1 cellular context compared by ENCODE assay signal in the genomic region with DNA sequence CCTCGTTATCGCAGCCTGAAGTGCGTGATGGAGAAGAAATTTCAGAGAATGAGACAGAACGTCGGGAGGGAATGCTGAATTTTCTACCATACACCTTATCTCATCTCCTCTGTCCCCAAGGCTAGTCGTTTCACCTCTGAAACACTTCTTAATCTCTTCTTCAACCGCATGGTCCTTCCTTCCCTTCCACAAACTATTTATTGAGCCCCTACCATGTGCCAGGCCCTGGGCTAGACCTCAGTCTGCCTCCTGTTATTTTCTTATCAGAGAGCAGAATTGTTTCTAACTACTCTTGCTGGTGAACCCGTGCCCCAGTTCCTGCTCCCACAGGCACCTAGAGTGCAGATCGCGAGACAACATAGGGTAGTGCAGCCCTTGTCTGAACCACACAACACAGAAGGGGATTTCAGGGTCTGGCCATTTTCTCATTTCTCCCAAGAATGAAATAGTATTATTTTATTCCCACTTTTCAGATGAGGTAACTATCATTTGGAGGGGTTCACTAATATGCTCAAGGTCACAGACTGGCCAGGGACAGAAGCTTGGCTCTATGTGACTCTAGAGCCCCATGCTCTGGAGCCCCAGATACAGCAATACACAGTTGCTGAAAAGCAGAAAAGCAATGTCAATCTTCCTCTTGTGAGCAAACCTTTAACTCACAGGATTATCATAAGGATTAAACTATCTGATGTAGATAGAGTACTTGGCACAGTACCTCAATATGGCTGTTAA.
A peak's percentile ranks its signal among the peaks of the same experiment; 100 is the strongest.
TF ChIP-seq lines count a peak whose summit lies in the region.

No MANE protein-coding gene starts in this region.

TF ChIP-seq in HepG2, 621 proteins besides CTCF, POLR2A, EP300 and RAD21 (continues in another document):
- TF ChIP-seq KLF11 (CRISPR knock-in tag; IDR thresholded peaks at IDR 0.05) (0 out of 2 replicates have a peak, but pooled peaks have one; percentile 5), THAP8 (CRISPR knock-in tag; IDR thresholded peaks at IDR 0.05; ENCODE audit: borderline replicate concordance) (no peak), FOXP1 (IDR thresholded peaks at IDR 0.05) (no peak), FOXP1 (CRISPR knock-in tag; IDR thresholded peaks at IDR 0.05) (no peak), MYC (CRISPR knock-in tag; IDR thresholded peaks at IDR 0.05; ENCODE audit: borderline replicate concordance) (no peak), TMF1 (CRISPR knock-in tag; IDR thresholded peaks at IDR 0.05; ENCODE audit: low read depth) (no peak), CHD2 (IDR thresholded peaks at IDR 0.05; ENCODE audit: low read depth, low read length) (0 out of 2 replicates have a peak, but pooled peaks have one; percentile 32), NR2F2 (IDR thresholded peaks at IDR 0.05; ENCODE audit: borderline replicate concordance, low read depth) (no peak), KLF15 (CRISPR knock-in tag; IDR thresholded peaks at IDR 0.05; ENCODE audit: borderline replicate concordance) (no peak), ZNF430 (CRISPR knock-in tag; IDR thresholded peaks at IDR 0.05) (peak; percentile 24; the same call in 1 of the 2 replicates), RFX5 (IDR thresholded peaks at IDR 0.05; ENCODE audit: low read depth, low read length) (no peak), ZNF263 (CRISPR knock-in tag; IDR thresholded peaks at IDR 0.05) (no peak), POGZ (CRISPR knock-in tag; IDR thresholded peaks at IDR 0.05) (peak; percentile 7; the same call in 1 of the 2 replicates), PCBP2 (optimal IDR thresholded peaks at IDR 0.05; ENCODE audit: low read depth, low read length, poor library complexity, severe bottlenecking) (no peak), SMYD3 (CRISPR knock-in tag; IDR thresholded peaks at IDR 0.05) (no peak), TBL1XR1 (IDR thresholded peaks at IDR 0.05; ENCODE audit: borderline replicate concordance, low read length, partially characterized antibody) (no peak), ARNTL (CRISPR knock-in tag; IDR thresholded peaks at IDR 0.05) (no peak), CBFB (CRISPR knock-in tag; IDR thresholded peaks at IDR 0.05) (no peak), AGO1 (IDR thresholded peaks at IDR 0.05; ENCODE audit: low read depth, low read length, poor library complexity, severe bottlenecking) (no peak), TOE1 (CRISPR knock-in tag; IDR thresholded peaks at IDR 0.05) (no peak), PHF20 (CRISPR knock-in tag; IDR thresholded peaks at IDR 0.05) (0 out of 2 replicates have a peak, but pooled peaks have one; percentile 1), SRF (IDR thresholded peaks at IDR 0.05; ENCODE audit: low read depth, low read length) (no peak), PITX1 (CRISPR knock-in tag; IDR thresholded peaks at IDR 0.05) (peak; percentile 39; the same call in 1 of the 2 replicates), CHD4 (IDR thresholded peaks at IDR 0.05; ENCODE audit: borderline replicate concordance, low read length) (no peak), ZNF382 (CRISPR knock-in tag; IDR thresholded peaks at IDR 0.05; ENCODE audit: borderline replicate concordance) (no peak), AKNA (CRISPR knock-in tag; IDR thresholded peaks at IDR 0.05; ENCODE audit: borderline replicate concordance) (no peak), CENPX (CRISPR knock-in tag; IDR thresholded peaks at IDR 0.05) (no peak), ZNF83 (CRISPR knock-in tag; IDR thresholded peaks at IDR 0.05; ENCODE audit: borderline replicate concordance) (no peak), GTF2F1 (IDR thresholded peaks at IDR 0.05; ENCODE audit: low read length) (no peak), GABPA (IDR thresholded peaks at IDR 0.05; ENCODE audit: low read depth, low read length) (no peak), GABPA (CRISPR knock-in tag; IDR thresholded peaks at IDR 0.05; ENCODE audit: low read depth) (no peak), HNRNPK (IDR thresholded peaks at IDR 0.05; ENCODE audit: low read depth, low read length, poor library complexity, severe bottlenecking) (no peak), KLF16 (CRISPR knock-in tag; IDR thresholded peaks at IDR 0.05) (no peak), REL (CRISPR knock-in tag; conservative IDR thresholded peaks at IDR 0.05) (no peak), MIXL1 (CRISPR knock-in tag; IDR thresholded peaks at IDR 0.05) (0 out of 2 replicates have a peak, but pooled peaks have one; percentile 1), MTA3 (CRISPR knock-in tag; IDR thresholded peaks at IDR 0.05) (no peak), KMT2B (CRISPR knock-in tag; IDR thresholded peaks at IDR 0.05) (0 out of 2 replicates have a peak, but pooled peaks have one; percentile 6), CCAR2 (optimal IDR thresholded peaks at IDR 0.05; ENCODE audit: low read depth, low read length) (no peak)
- TF ChIP-seq, protein P1, sequence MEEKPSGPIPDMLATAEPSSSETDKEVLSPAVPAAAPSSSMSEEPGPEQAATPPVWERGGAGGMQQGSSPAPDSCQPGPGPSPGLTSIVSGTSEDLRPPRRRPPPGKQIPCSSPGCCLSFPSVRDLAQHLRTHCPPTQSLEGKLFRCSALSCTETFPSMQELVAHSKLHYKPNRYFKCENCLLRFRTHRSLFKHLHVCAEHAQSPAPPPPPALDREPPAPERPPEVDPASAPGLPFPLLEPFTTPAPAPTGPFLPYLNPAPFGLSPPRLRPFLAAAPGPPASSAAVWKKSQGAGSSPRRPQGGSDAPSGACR (CRISPR knock-in tag; IDR thresholded peaks at IDR 0.05), result peak; percentile 30; the same call in 1 of the 2 replicates
- TF ChIP-seq, protein P2, sequence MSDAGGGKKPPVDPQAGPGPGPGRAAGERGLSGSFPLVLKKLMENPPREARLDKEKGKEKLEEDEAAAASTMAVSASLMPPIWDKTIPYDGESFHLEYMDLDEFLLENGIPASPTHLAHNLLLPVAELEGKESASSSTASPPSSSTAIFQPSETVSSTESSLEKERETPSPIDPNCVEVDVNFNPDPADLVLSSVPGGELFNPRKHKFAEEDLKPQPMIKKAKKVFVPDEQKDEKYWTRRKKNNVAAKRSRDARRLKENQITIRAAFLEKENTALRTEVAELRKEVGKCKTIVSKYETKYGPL (CRISPR knock-in tag; IDR thresholded peaks at IDR 0.05), result no peak
- TF ChIP-seq, protein P3, sequence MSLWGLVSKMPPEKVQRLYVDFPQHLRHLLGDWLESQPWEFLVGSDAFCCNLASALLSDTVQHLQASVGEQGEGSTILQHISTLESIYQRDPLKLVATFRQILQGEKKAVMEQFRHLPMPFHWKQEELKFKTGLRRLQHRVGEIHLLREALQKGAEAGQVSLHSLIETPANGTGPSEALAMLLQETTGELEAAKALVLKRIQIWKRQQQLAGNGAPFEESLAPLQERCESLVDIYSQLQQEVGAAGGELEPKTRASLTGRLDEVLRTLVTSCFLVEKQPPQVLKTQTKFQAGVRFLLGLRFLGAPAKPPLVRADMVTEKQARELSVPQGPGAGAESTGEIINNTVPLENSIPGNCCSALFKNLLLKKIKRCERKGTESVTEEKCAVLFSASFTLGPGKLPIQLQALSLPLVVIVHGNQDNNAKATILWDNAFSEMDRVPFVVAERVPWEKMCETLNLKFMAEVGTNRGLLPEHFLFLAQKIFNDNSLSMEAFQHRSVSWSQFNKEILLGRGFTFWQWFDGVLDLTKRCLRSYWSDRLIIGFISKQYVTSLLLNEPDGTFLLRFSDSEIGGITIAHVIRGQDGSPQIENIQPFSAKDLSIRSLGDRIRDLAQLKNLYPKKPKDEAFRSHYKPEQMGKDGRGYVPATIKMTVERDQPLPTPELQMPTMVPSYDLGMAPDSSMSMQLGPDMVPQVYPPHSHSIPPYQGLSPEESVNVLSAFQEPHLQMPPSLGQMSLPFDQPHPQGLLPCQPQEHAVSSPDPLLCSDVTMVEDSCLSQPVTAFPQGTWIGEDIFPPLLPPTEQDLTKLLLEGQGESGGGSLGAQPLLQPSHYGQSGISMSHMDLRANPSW (CRISPR knock-in tag; IDR thresholded peaks at IDR 0.05; ENCODE audit: borderline replicate concordance), result no peak
- TF ChIP-seq, protein P4, sequence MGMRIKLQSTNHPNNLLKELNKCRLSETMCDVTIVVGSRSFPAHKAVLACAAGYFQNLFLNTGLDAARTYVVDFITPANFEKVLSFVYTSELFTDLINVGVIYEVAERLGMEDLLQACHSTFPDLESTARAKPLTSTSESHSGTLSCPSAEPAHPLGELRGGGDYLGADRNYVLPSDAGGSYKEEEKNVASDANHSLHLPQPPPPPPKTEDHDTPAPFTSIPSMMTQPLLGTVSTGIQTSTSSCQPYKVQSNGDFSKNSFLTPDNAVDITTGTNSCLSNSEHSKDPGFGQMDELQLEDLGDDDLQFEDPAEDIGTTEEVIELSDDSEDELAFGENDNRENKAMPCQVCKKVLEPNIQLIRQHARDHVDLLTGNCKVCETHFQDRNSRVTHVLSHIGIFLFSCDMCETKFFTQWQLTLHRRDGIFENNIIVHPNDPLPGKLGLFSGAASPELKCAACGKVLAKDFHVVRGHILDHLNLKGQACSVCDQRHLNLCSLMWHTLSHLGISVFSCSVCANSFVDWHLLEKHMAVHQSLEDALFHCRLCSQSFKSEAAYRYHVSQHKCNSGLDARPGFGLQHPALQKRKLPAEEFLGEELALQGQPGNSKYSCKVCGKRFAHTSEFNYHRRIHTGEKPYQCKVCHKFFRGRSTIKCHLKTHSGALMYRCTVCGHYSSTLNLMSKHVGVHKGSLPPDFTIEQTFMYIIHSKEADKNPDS (CRISPR knock-in tag; IDR thresholded peaks at IDR 0.05), result 0 out of 2 replicates have a peak, but pooled peaks have one; percentile 22
- TF ChIP-seq, protein P5, sequence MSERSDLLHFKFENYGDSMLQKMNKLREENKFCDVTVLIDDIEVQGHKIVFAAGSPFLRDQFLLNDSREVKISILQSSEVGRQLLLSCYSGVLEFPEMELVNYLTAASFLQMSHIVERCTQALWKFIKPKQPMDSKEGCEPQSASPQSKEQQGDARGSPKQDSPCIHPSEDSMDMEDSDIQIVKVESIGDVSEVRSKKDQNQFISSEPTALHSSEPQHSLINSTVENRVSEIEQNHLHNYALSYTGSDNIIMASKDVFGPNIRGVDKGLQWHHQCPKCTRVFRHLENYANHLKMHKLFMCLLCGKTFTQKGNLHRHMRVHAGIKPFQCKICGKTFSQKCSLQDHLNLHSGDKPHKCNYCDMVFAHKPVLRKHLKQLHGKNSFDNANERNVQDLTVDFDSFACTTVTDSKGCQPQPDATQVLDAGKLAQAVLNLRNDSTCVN (CRISPR knock-in tag; IDR thresholded peaks at IDR 0.05; ENCODE audit: borderline replicate concordance), result peak; percentile 96
